15 cellular contexts compared by ENCODE assay signal in genomic region chr14:102200690-102201368, GRCh38.
DNase-seq lines count a peak whose midpoint lies in the region; ATAC-seq and TF ChIP-seq lines count a peak whose summit lies in the region.
"Had no signal": no experiment of that assay in that cellular context is flagged by ENCODE, and none has a peak within 500 bp of the region (broad histone marks: within the 10 kb centered on the region; RNA-seq: fewer than 3 reads in every experiment).

No MANE protein-coding gene starts in this region.

- no peaks in the 10 kb centered on the region for H3K27me3 Mint-ChIP-seq in MCF 10A (ENCODE audit: insufficient read depth, unreplicated experiment)

- TF ChIP-seq CTCF in MCF 10A (IDR thresholded peaks at IDR 0.05; ENCODE audit: unreplicated experiment) (no peak), breast epithelium (IDR thresholded peaks at IDR 0.05) (no peak)

- DNase-seq in MCF 10A (ENCODE audit: unreplicated experiment) (no peak), breast epithelium (ENCODE audit: low spot score in 2 of 2) (no peak), SK-N-MC (ENCODE audit: low read depth, low spot score) (no peak), superior temporal gyrus (ENCODE audit: extremely low spot score) (peak; percentile 56), COLO668 (lab: John Stamatoyannopoulos, UW; ENCODE audit: unreplicated experiment) (no peak), mesenteric fat pad (ENCODE audit: low spot score) (no peak)
- no peak for DNase-seq in effector memory CD4-positive, alpha-beta T cell
- DNase-seq: GOT3, mucosa of descending colon, NCI-H2171 treated with DMSO at 0.1 percent for 48 hours had no signal

- H3K9ac ChIP-seq in SK-N-MC (ENCODE audit: insufficient read length) = peak overlapping the region; percentile 22

- peaks cover 71% of the 10 kb centered on the region for H3K36me3 Mint-ChIP-seq in MCF 10A (ENCODE audit: insufficient read depth, unreplicated experiment)

- H3K27ac Mint-ChIP-seq in MCF 10A (ENCODE audit: low read depth, unreplicated experiment) = peak overlapping the region; percentile 32

- ATAC-seq in HG03135 (IDR thresholded peaks at IDR 0.05; ENCODE audit: unreplicated experiment) = no peak
- ATAC-seq: esophagus mucosa, mucosa of descending colon, sciatic nerve had no signal

- H3K9me3 Mint-ChIP-seq in MCF 10A (ENCODE audit: unreplicated experiment) = no peaks in the 10 kb centered on the region

- intact Hi-C loops in MCF 10A (cut with micrococcal nuclease) (no loop called here), breast epithelium (cut with DNase I; ENCODE audit: low total_unique reads) (no loop called here)

- no peak for TF ChIP-seq POLR2A in breast epithelium (IDR thresholded peaks at IDR 0.05)

- CTCF ChIA-PET in MCF 10A (lab: Yijun Ruan, JAX) = no interaction called here

- no peak overlapping the region for H3K27ac ChIP-seq in breast epithelium
- peak overlapping the region; percentile 78 for H3K27ac ChIP-seq in SK-N-MC
- peak overlapping the region; percentile 17 for H3K27ac ChIP-seq in effector memory CD4-positive, alpha-beta T cell (ENCODE audit: insufficient read depth, low read length, poor library complexity, severe bottlenecking)
- H3K27ac ChIP-seq: SJCRH30, vagina had no signal

- BruUV-seq in MCF 10A (replicated peaks; lab: Mats Ljungman, UMichigan) = no TSS peak

- H3K4me1 ChIP-seq in breast epithelium = no peaks in the 10 kb centered on the region
- peaks cover 20% of the 10 kb centered on the region for H3K4me1 ChIP-seq in effector memory CD4-positive, alpha-beta T cell (ENCODE audit: control insufficient read depth, insufficient read depth, low read length, poor library complexity, severe bottlenecking)

- no peak overlapping the region for H3K4me3 Mint-ChIP-seq in MCF 10A (ENCODE audit: unreplicated experiment)

- H3K4me3 ChIP-seq in breast epithelium (no peak overlapping the region), SK-N-MC (peak overlapping the region; percentile 27)
- H3K4me3 ChIP-seq in effector memory CD4-positive, alpha-beta T cell (ENCODE audit: insufficient read depth, low read depth, low read length, poor library complexity, severe bottlenecking) = no peak overlapping the region
- H3K4me3 ChIP-seq: mucosa of descending colon, SJCRH30, vagina had no signal

- H3K36me3 ChIP-seq in breast epithelium = no peaks in the 10 kb centered on the region
- H3K36me3 ChIP-seq in SK-N-MC (ENCODE audit: insufficient read depth, low read length) = peaks cover 15% of the 10 kb centered on the region
- H3K36me3 ChIP-seq in effector memory CD4-positive, alpha-beta T cell (ENCODE audit: control insufficient read depth, insufficient read depth, low read length) = peaks cover 19% of the 10 kb centered on the region

- H3K9me3 ChIP-seq in breast epithelium = no peaks in the 10 kb centered on the region
- no peaks in the 10 kb centered on the region for H3K9me3 ChIP-seq in SK-N-MC (ENCODE audit: low read depth, low read length)
- no peaks in the 10 kb centered on the region for H3K9me3 ChIP-seq in effector memory CD4-positive, alpha-beta T cell (ENCODE audit: control insufficient read depth, low read length)
- H3K9me3 ChIP-seq: mucosa of descending colon, SJCRH30, vagina had no signal

- H3K4me1 Mint-ChIP-seq in MCF 10A (ENCODE audit: insufficient read depth, unreplicated experiment) = no peaks in the 10 kb centered on the region

- POLR2A ChIA-PET in MCF 10A (lab: Yijun Ruan, JAX) = no interaction called here

- no peaks in the 10 kb centered on the region for H3K27me3 ChIP-seq in breast epithelium
- H3K27me3 ChIP-seq in effector memory CD4-positive, alpha-beta T cell (replicated peaks; ENCODE audit: control insufficient read depth, insufficient read depth, low read length, poor library complexity, severe bottlenecking) = no peaks in the 10 kb centered on the region
- H3K27me3 ChIP-seq: SJCRH30, vagina had no signal

Comparison
In these comparisons a context has a peak if more than half of its experiments do, and no peak if none do; other contexts are left out.
1. H3K27ac ChIP-seq: peak in SK-N-MC (single experiment) and effector memory CD4-positive, alpha-beta T cell (single experiment); none in breast epithelium (0 of 2).